In the genomic region with DNA sequence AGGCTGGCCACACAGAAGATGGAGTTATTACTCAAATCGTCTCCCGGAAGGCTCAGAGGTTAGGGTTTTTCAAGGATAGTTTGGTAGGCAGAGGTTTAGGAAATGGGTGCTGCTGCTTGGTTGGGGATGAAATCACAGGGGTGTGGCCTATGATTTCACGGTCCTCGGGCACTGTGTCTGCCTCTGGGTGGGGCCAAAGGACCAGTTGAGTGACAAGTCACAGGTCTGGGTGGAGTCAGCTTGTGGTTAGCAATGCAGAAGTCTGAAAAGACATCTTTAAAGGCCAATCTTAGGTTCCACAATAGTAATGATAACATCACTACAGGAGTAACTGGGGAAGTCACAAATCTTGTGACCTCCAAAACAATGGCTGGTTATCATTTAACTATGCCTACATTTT, we compare ENCODE assay signal across 10 cellular contexts.
DNase-seq lines count a peak whose midpoint lies in the region; ATAC-seq, FAIRE-seq and TF ChIP-seq lines count a peak whose summit lies in the region.
"Had no signal": no experiment of that assay in that cellular context is flagged by ENCODE, and none has a peak within 500 bp of the region (broad histone marks: within the 10 kb centered on the region; RNA-seq: fewer than 3 reads in every experiment).

No MANE protein-coding gene starts in this region.

- H3K27me3 ChIP-seq in CD4-positive, alpha-beta T cell (ENCODE audit: control insufficient read depth, insufficient read depth, low read length): no peaks in the 10 kb centered on the region
- H3K27me3 ChIP-seq: heart right ventricle had no signal

- TF ChIP-seq POLR2A in GM12891 (IDR thresholded peaks at IDR 0.05; ENCODE audit: low read depth, low read length): no peak

- CTCF ChIA-PET in CD4-positive, alpha-beta T cell (lab: Charles Lee): no interaction called here

- intact Hi-C loops in CD4-positive, alpha-beta T cell (cut with DNase I, micrococcal nuclease): no loop called here

- no peaks in the 10 kb centered on the region for H3K9me3 ChIP-seq in CD4-positive, alpha-beta T cell (ENCODE audit: control insufficient read depth, low read length)

- peak; percentile 72 for ATAC-seq in GM21717 (IDR thresholded peaks at IDR 0.05; ENCODE audit: unreplicated experiment)
- ATAC-seq in GM18517 (IDR thresholded peaks at IDR 0.05; ENCODE audit: unreplicated experiment): no peak
- no peak for ATAC-seq in CD4-positive, alpha-beta T cell (ENCODE audit: poor library complexity)

- no peak overlapping the region for H3K27ac Mint-ChIP-seq in CD4-positive, alpha-beta T cell
- H3K27ac Mint-ChIP-seq: activated naive CD4-positive, alpha-beta T cell treated with anti-CD3 and anti-CD28 coated beads for 36 hours had no signal

- no peaks in the 10 kb centered on the region for H3K4me1 Mint-ChIP-seq in CD4-positive, alpha-beta T cell (ENCODE audit: low read depth)

- no peaks in the 10 kb centered on the region for H3K27me3 Mint-ChIP-seq in CD4-positive, alpha-beta T cell

- POLR2A ChIA-PET in CD4-positive, alpha-beta T cell (lab: Charles Lee): no interaction called here

- TF ChIP-seq CTCF in CD4-positive, alpha-beta T cell (IDR thresholded peaks at IDR 0.05): no peak

- no peaks in the 10 kb centered on the region for H3K36me3 Mint-ChIP-seq in CD4-positive, alpha-beta T cell (ENCODE audit: low read depth)

- no peak overlapping the region for H3K4me3 Mint-ChIP-seq in CD4-positive, alpha-beta T cell
- H3K4me3 Mint-ChIP-seq: activated naive CD4-positive, alpha-beta T cell treated with anti-CD3 and anti-CD28 coated beads for 36 hours had no signal

- FAIRE-seq in GM12891 (lab: Jason Lieb, UNC): no peak

- DNase-seq in GM12891 (ENCODE audit: insufficient read length, low spot score): peak; percentile 7
- DNase-seq in HUDEP-2 (lab: John Stamatoyannopoulos, UW; ENCODE audit: unreplicated experiment in 76 of 76): peak in 53 of 76 experiments; percentile 0 to 68 (median 23)
- peak; percentile 9 for DNase-seq in dermis blood vessel endothelial cell
- DNase-seq in stimulated activated CD4-positive, alpha-beta T cell treated with anti-CD3 and anti-CD28 coated beads, Interleukin-4, amount 100 ng/mL, for 24 hours: no peak
- DNase-seq in CD4-positive, alpha-beta T cell: no peak
- no peak for DNase-seq in NCI-H345 treated with DMSO at 0.1 percent for 48 hours (lab: John Stamatoyannopoulos, UW; ENCODE audit: unreplicated experiment)
- DNase-seq: activated naive CD4-positive, alpha-beta T cell treated with anti-CD3 and anti-CD28 coated beads for 36 hours; heart right ventricle had no signal

- peaks cover 3% of the 10 kb centered on the region for H3K9me3 Mint-ChIP-seq in CD4-positive, alpha-beta T cell
- H3K9me3 Mint-ChIP-seq: activated naive CD4-positive, alpha-beta T cell treated with anti-CD3 and anti-CD28 coated beads for 36 hours had no signal

- H3K27ac ChIP-seq in CD4-positive, alpha-beta T cell (ENCODE audit: low read depth, low read length): no peak overlapping the region
- H3K27ac ChIP-seq: heart right ventricle had no signal

TF ChIP-seq in GM12891, 5 proteins besides CTCF, POLR2A, EP300 and RAD21:
- no peak for TF ChIP-seq POU2F2 (IDR thresholded peaks at IDR 0.05; ENCODE audit: low read depth, low read length)

Comparison
In these comparisons a context has a peak if more than half of its experiments do, and no peak if none do; other contexts are left out.
1. DNase-seq: peak in GM12891 (single experiment), HUDEP-2 (53 of 76) and dermis blood vessel endothelial cell (single experiment); none in stimulated activated CD4-positive, alpha-beta T cell treated with anti-CD3 and anti-CD28 coated beads, Interleukin-4, amount 100 ng/mL, for 24 hours (single experiment), CD4-positive, alpha-beta T cell (0 of 10) and NCI-H345 treated with DMSO at 0.1 percent for 48 hours (single experiment).